Comparison of ENCODE assay signal across 15 cellular contexts in the genomic region with DNA sequence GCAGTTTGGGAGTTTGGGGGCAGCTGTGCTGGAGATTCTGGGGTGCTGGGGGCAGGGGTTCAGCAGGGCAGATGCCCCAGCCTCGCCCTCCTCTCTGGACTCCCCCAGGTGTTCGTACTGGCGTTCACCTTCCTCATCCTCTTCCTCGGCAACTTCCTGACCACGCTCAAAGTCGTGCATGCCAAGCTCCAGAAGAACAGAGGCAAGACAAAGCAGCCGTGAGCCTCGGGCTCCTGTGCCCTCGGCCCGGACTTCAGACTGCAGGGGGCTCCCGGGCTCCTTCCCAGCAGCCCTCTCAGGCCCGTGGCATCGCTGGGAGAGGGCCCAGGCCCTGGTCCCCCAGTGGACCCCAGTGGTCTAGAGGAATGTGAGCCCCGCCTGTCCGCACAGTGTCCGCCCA. TPM values are rescaled to one million over a fixed set of nuclear protein-coding genes. Genes with fewer than 3 reads are reported as not detected.
DNase-seq lines count a peak whose midpoint lies in the region; ATAC-seq, FAIRE-seq and TF ChIP-seq lines count a peak whose summit lies in the region.
"Had no signal": no experiment of that assay in that cellular context is flagged by ENCODE, and none has a peak within 500 bp of the region (broad histone marks: within the 10 kb centered on the region; RNA-seq: fewer than 3 reads in every experiment).

No MANE protein-coding gene starts in this region.

- H2AK5ac ChIP-seq in H1 (ENCODE audit: low read depth, low read length) (0 out of 2 replicates have a peak overlapping the region, but pooled peaks have one; percentile 85), neuronal stem cell (ENCODE audit: low read depth, low read length) (peak overlapping the region; percentile 94)

- no peak overlapping the region for H3K27ac Mint-ChIP-seq in activated CD4-positive, alpha-beta T cell treated with anti-CD3 and anti-CD28 coated beads, Interleukin-2, amount 10 ng/mL, durations not matched to agents 7 days and 5 days

- POLR2A ChIA-PET in HCT116 (lab: Charles Lee) (no interaction called here), H1 (lab: Charles Lee; ENCODE audit: partially characterized antibody) (interaction anchor here (0.7 to 34.9 kb wide), 5 partner anchors 24 to 113 kb away, joined by 3 to 958 read pairs (median 4); a partner anchor contains a TSS)
- POLR2A ChIA-PET in activated CD4-positive, alpha-beta T cell treated with anti-CD3 and anti-CD28 coated beads, Interleukin-2, amount 10 ng/mL, durations not matched to agents 7 days and 5 days (lab: Charles Lee) = no interaction called here

- FAIRE-seq in H1 (lab: Jason Lieb, UNC) = no peak
- FAIRE-seq: astrocyte had no signal

- H3K4me2 ChIP-seq in HCT116 (ENCODE audit: low read length) (peak overlapping the region; percentile 10; the same call in 1 of the 2 replicates), H1 (ENCODE audit: insufficient read depth in 1 of 2, low read depth in 2 of 2, low read length in 2 of 2) (peak overlapping the region; percentile 7 to 26; a peak in 3 of 4 replicates), neuronal stem cell (ENCODE audit: insufficient read depth, low read length, poor library complexity, severe bottlenecking) (no peak overlapping the region)

- BruUV-seq in HCT116 (replicated peaks; lab: Mats Ljungman, UMichigan) = no TSS peak

- no peak for TF ChIP-seq CTCF in HCT116 (IDR thresholded peaks at IDR 0.05 in 2 of 3, conservative IDR thresholded peaks at IDR 0.05 in 1 of 3; ENCODE audit: borderline replicate concordance in 1 of 3, insufficient read depth in 1 of 3, low read depth in 2 of 3, low read length in 2 of 3)
- no peak for TF ChIP-seq CTCF in H1 (IDR thresholded peaks at IDR 0.05; ENCODE audit: control extremely low read depth in 1 of 3, insufficient read depth in 1 of 3, low read depth in 1 of 3, low read length in 3 of 3)

- in situ Hi-C loops in ACHN (cut with HindIII; ENCODE audit: low pct_ligation_motif_present, low pct_unique_long_range_greater_than_20kb, low sequenced_read_pairs) = no loop called here

- peak overlapping the region; percentile 3 for H3K56ac ChIP-seq in H1 (replicated peaks; ENCODE audit: insufficient read length, low read depth, low read length)

- peak overlapping the region; percentile 38; the same call in 1 of the 2 replicates for H3K9ac ChIP-seq in HCT116 (ENCODE audit: low read length)
- no peak overlapping the region; a peak in 1 of 7 replicates for H3K9ac ChIP-seq in H1 (replicated peaks in 1 of 4; ENCODE audit: extremely low read depth in 1 of 4, low read depth in 3 of 4, low read length in 3 of 4)
- peak overlapping the region; percentile 44 for H3K9ac ChIP-seq in neuronal stem cell (ENCODE audit: low read depth, low read length, poor library complexity)

- H3K14ac ChIP-seq in H1 (ENCODE audit: insufficient read length) (no peak overlapping the region), neuronal stem cell (ENCODE audit: low read length) (no peak overlapping the region)

- H2BK12ac ChIP-seq in H1 (ENCODE audit: low read depth, low read length) (0 out of 2 replicates have a peak overlapping the region, but pooled peaks have one; percentile 68), neuronal stem cell (ENCODE audit: low read length) (peak overlapping the region; percentile 58)

- H4K5ac ChIP-seq in H1 (ENCODE audit: insufficient read length, low read depth, low read length) = peak overlapping the region; percentile 36

- H2BK5ac ChIP-seq in H1 (ENCODE audit: low read depth, low read length) = peak overlapping the region; percentile 76
- H2BK5ac ChIP-seq in neuronal stem cell (ENCODE audit: low read length) = peak overlapping the region; percentile 82

- H2BK15ac ChIP-seq in H1 (ENCODE audit: low read length) (no peak overlapping the region), neuronal stem cell (ENCODE audit: low read length) (peak overlapping the region; percentile 94)

- H3K9me3 ChIP-seq in HCT116 (ENCODE audit: control insufficient read depth in 1 of 2, insufficient read depth in 1 of 2, low read depth in 1 of 2, low read length in 2 of 2) (no peaks in the 10 kb centered on the region), H1 (ENCODE audit: insufficient read depth in 2 of 2, low read depth in 1 of 2, low read length in 1 of 2) (no peaks in the 10 kb centered on the region), neuronal stem cell (replicated peaks in 1 of 2; ENCODE audit: control insufficient read depth in 2 of 2, insufficient read depth in 1 of 2, low read depth in 1 of 2, low read length in 2 of 2) (no peaks in the 10 kb centered on the region)
- H3K9me3 ChIP-seq: esophagus squamous epithelium, left lung, suprapubic skin had no signal

- H4K8ac ChIP-seq in H1 (ENCODE audit: extremely low read depth, insufficient read depth, low read length) (0 out of 2 replicates have a peak overlapping the region, but pooled peaks have one; percentile 10), neuronal stem cell (ENCODE audit: low read depth, low read length) (no peak overlapping the region)

- H3K23me2 ChIP-seq in H1 (ENCODE audit: low read depth, low read length) = no peaks in the 10 kb centered on the region

- WGBS in H1 (ENCODE audit: extremely low coverage in 1 of 2, insufficient coverage in 1 of 2, insufficient read length in 1 of 2, insufficient replicate concordance in 2 of 2, low coverage in 1 of 2, low lambda C conversion rate in 2 of 2, missing lambda C conversion rate in 1 of 2), 2 experiments = 77% methylated on average over 16 of the region's 16 CpGs; no CpG with 5 or more reads in 1 of the 2 experiments
- WGBS in neuronal stem cell (ENCODE audit: extremely low coverage in 2 of 2, insufficient read length in 2 of 2, insufficient replicate concordance in 1 of 2), 2 donors = no CpG with 5 or more reads among the region's 16 CpGs

- H2BK20ac ChIP-seq in H1 (ENCODE audit: low read length) = 0 out of 2 replicates have a peak overlapping the region, but pooled peaks have one; percentile 6

- H3K27me3 ChIP-seq in HCT116 (ENCODE audit: insufficient read depth, low read length) (no peaks in the 10 kb centered on the region), H1 (replicated peaks in 1 of 4; ENCODE audit: control insufficient read depth in 3 of 4, extremely low read depth in 1 of 4, insufficient read depth in 3 of 4, low read length in 3 of 4) (no peaks in the 10 kb centered on the region), neuronal stem cell (ENCODE audit: control insufficient read depth in 3 of 3, insufficient read depth in 3 of 3, low read depth in 1 of 3, low read length in 3 of 3) (no peaks in the 10 kb centered on the region)
- H3K27me3 ChIP-seq: esophagus squamous epithelium, left lung, suprapubic skin had no signal

- H2AFZ ChIP-seq in HCT116 (ENCODE audit: low read depth, low read length, poor library complexity, severe bottlenecking) = no peak overlapping the region
- no peak overlapping the region for H2AFZ ChIP-seq in H1 (ENCODE audit: low read length)
- no peak overlapping the region for H2AFZ ChIP-seq in neuronal stem cell (ENCODE audit: low read length)

- H3K36me3 Mint-ChIP-seq in activated CD4-positive, alpha-beta T cell treated with anti-CD3 and anti-CD28 coated beads, Interleukin-2, amount 10 ng/mL, durations not matched to agents 7 days and 5 days (ENCODE audit: low read depth) = peaks cover 15% of the 10 kb centered on the region
- H3K36me3 Mint-ChIP-seq: activated naive CD4-positive, alpha-beta T cell treated with anti-CD3 and anti-CD28 coated beads, Interleukin-2, amount 50 U/mL, for 72 hours had no signal

- CTCF ChIA-PET in HCT116 (lab: Charles Lee) = interaction anchor here (1.1 to 3.4 kb wide), 4 partner anchors 11 to 223 kb away, joined by 3 to 20 read pairs (median 8); a partner anchor contains a TSS
- CTCF ChIA-PET in H1 (lab: Charles Lee; ENCODE audit: partially characterized antibody) = interaction anchor here (0.6 to 18.5 kb wide), 15 partner anchors 13 to 1227 kb away, joined by 3 to 335 read pairs (median 5); a partner anchor contains a TSS
- CTCF ChIA-PET in activated CD4-positive, alpha-beta T cell treated with anti-CD3 and anti-CD28 coated beads, Interleukin-2, amount 10 ng/mL, durations not matched to agents 7 days and 5 days (lab: Charles Lee) = interaction anchor here (0.6 to 40.9 kb wide), 3 partner anchors 8 to 697 kb away, joined by 3 to 1058 read pairs (median 5); a partner anchor contains a TSS

- H3K36me3 ChIP-seq in HCT116 (ENCODE audit: control insufficient read depth in 1 of 2, insufficient read depth in 2 of 2, low read length in 2 of 2) (peaks cover 9 to 11% of the 10 kb centered on the region in 2 experiments; a peak in 3 of 4 replicates), H1 (ENCODE audit: control insufficient read depth in 2 of 4, insufficient read depth in 4 of 4, low read length in 3 of 4) (peaks cover 0 to 2% (median 1%) of the 10 kb centered on the region in 4 experiments; a peak in 3 of 8 replicates), neuronal stem cell (replicated peaks in 1 of 2; ENCODE audit: control insufficient read depth in 2 of 2, insufficient read depth in 2 of 2, low read length in 2 of 2) (peaks cover 2 to 3% of the 10 kb centered on the region in 2 donors)

- H3K4me1 ChIP-seq in HCT116 (ENCODE audit: control insufficient read depth in 1 of 2, insufficient read depth in 2 of 2, low read length in 2 of 2) (peaks cover 20 to 58% of the 10 kb centered on the region in 2 experiments), H1 (replicated peaks in 1 of 4; ENCODE audit: control insufficient read depth in 3 of 4, insufficient read depth in 4 of 4, low read length in 3 of 4) (peaks cover 0 to 18% (median 14%) of the 10 kb centered on the region in 4 experiments; a peak in 6 of 7 replicates), neuronal stem cell (ENCODE audit: control insufficient read depth in 2 of 2, insufficient read depth in 1 of 2, low read depth in 1 of 2, low read length in 2 of 2) (peaks cover 0 to 15% of the 10 kb centered on the region in 2 donors)

- H3K23ac ChIP-seq in H1 (ENCODE audit: insufficient read length) = no peak overlapping the region
- H3K23ac ChIP-seq in neuronal stem cell (ENCODE audit: low read depth, low read length, poor library complexity) = no peak overlapping the region

- no peaks in the 10 kb centered on the region for H4K20me1 ChIP-seq in HCT116 (ENCODE audit: insufficient read depth)
- peaks cover 0 to 4% of the 10 kb centered on the region in 2 experiments for H4K20me1 ChIP-seq in H1 (replicated peaks in 1 of 2; ENCODE audit: control insufficient read depth in 1 of 2, insufficient read depth in 2 of 2, low read length in 2 of 2)

- H3K79me1 ChIP-seq in H1 (ENCODE audit: low read depth, low read length) (no peaks in the 10 kb centered on the region), neuronal stem cell (ENCODE audit: low read depth, low read length) (peaks cover 1% of the 10 kb centered on the region)

- TF ChIP-seq POLR2A in HCT116 (IDR thresholded peaks at IDR 0.05; ENCODE audit: borderline replicate concordance, extremely low read depth, insufficient read depth, insufficient read length) (no peak), H1 (IDR thresholded peaks at IDR 0.05; ENCODE audit: control extremely low read depth in 1 of 2, low read depth in 2 of 2, low read length in 2 of 2) (no peak)

- ATAC-seq in HCT116 (no peak), HG02798 (IDR thresholded peaks at IDR 0.05; ENCODE audit: poor library complexity, unreplicated experiment) (no peak)

- H3K18ac ChIP-seq in H1 (ENCODE audit: extremely low read depth, low read length) = peak overlapping the region; percentile 83; the same call in 1 of the 2 replicates
- H3K18ac ChIP-seq in neuronal stem cell (ENCODE audit: low read length) = peak overlapping the region; percentile 90

- 0 out of 2 replicates have a peak, but pooled peaks cover 3% of the 10 kb centered on the region for H3K79me2 ChIP-seq in HCT116 (ENCODE audit: insufficient read depth, low read length)
- no peaks in the 10 kb centered on the region for H3K79me2 ChIP-seq in H1 (ENCODE audit: control insufficient read depth in 1 of 2, insufficient read depth in 2 of 2, low read length in 2 of 2)

- H3K4ac ChIP-seq in H1 (replicated peaks; ENCODE audit: insufficient read length, low read depth, low read length) (no peak overlapping the region), neuronal stem cell (ENCODE audit: low read length) (peak overlapping the region; percentile 66)

- RAD21 ChIA-PET in HCT116 (lab: Charles Lee; ENCODE audit: low non-redundant PET in 1 of 2, low total read pairs in 2 of 2, uncharacterized antibody in 2 of 2, unreplicated experiment in 2 of 2) = interaction anchor here in 1 of 2 experiments (1.1 kb wide), 1 partner anchor 18 kb away, joined by 5 read pairs; a partner anchor contains a TSS

- peak overlapping the region; percentile 31 for H3K27ac ChIP-seq in HCT116 (ENCODE audit: low read depth, low read length)
- peak overlapping the region; percentile 45; the same call in 1 of the 2 replicates for H3K27ac ChIP-seq in H1 (ENCODE audit: low read depth, low read length)
- H3K27ac ChIP-seq in neuronal stem cell (replicated peaks; ENCODE audit: low read length) = no peak overlapping the region
- H3K27ac ChIP-seq: esophagus squamous epithelium, suprapubic skin had no signal

- H3K27me3 Mint-ChIP-seq in activated CD4-positive, alpha-beta T cell treated with anti-CD3 and anti-CD28 coated beads, Interleukin-2, amount 10 ng/mL, durations not matched to agents 7 days and 5 days = no peaks in the 10 kb centered on the region

- no peak for TF ChIP-seq EP300 in H1 (IDR thresholded peaks at IDR 0.05; ENCODE audit: borderline replicate concordance in 1 of 2, low read depth in 2 of 2, low read length in 2 of 2)

- peak; percentile 55 for DNase-seq in ACHN
- no peak for DNase-seq in HCT116 (ENCODE audit: low read depth, low spot score)
- DNase-seq in H1 (ENCODE audit: low read depth in 1 of 2, low spot score in 2 of 2) = no peak
- DNase-seq in neuronal stem cell (ENCODE audit: low spot score) = no peak
- no peak for DNase-seq in SHP77 (lab: John Stamatoyannopoulos, UW)
- no peak for DNase-seq in activated CD4-positive, alpha-beta T cell treated with anti-CD3 and anti-CD28 coated beads, Interleukin-2, amount 10 ng/mL, durations not matched to agents 7 days and 5 days
- DNase-seq in NCI-H82 (lab: John Stamatoyannopoulos, UW) = no peak
- DNase-seq: DMS 273 treated with DMSO at 0.1 percent for 48 hours, esophagus squamous epithelium, NCI-H2081 treated with DMSO at 0.1 percent for 48 hours had no signal

- no peaks in the 10 kb centered on the region for H3K9me3 Mint-ChIP-seq in activated CD4-positive, alpha-beta T cell treated with anti-CD3 and anti-CD28 coated beads, Interleukin-2, amount 10 ng/mL, durations not matched to agents 7 days and 5 days
- H3K9me3 Mint-ChIP-seq: activated naive CD4-positive, alpha-beta T cell treated with anti-CD3 and anti-CD28 coated beads, Interleukin-2, amount 50 U/mL, for 72 hours had no signal

- H2BK120ac ChIP-seq in H1 (replicated peaks; ENCODE audit: low read depth, low read length) (no peak overlapping the region), neuronal stem cell (ENCODE audit: low read depth, low read length) (no peak overlapping the region)

- H3K4me1 Mint-ChIP-seq in activated CD4-positive, alpha-beta T cell treated with anti-CD3 and anti-CD28 coated beads, Interleukin-2, amount 10 ng/mL, durations not matched to agents 7 days and 5 days = peaks cover 25% of the 10 kb centered on the region

- no peaks in the 10 kb centered on the region for H3K9me2 ChIP-seq in HCT116 (ENCODE audit: insufficient read depth)

- H3K4me3 ChIP-seq in HCT116 (replicated peaks in 1 of 2; ENCODE audit: low read depth in 1 of 2, low read length in 2 of 2) (no peak overlapping the region), H1 (ENCODE audit: extremely low read depth in 1 of 4, insufficient read depth in 2 of 4, low read depth in 3 of 4, low read length in 4 of 4) (no peak overlapping the region), neuronal stem cell (ENCODE audit: low read length in 2 of 2) (no peak overlapping the region)
- H3K4me3 ChIP-seq: esophagus squamous epithelium, left lung, suprapubic skin had no signal

- no peak overlapping the region for H3K4me3 Mint-ChIP-seq in activated CD4-positive, alpha-beta T cell treated with anti-CD3 and anti-CD28 coated beads, Interleukin-2, amount 10 ng/mL, durations not matched to agents 7 days and 5 days

- intact Hi-C loops in HCT116 (cut with micrococcal nuclease) = no loop called here

- H4K91ac ChIP-seq in H1 (replicated peaks; ENCODE audit: insufficient read length, low read length) (peak overlapping the region; percentile 90), neuronal stem cell (ENCODE audit: low read depth, low read length, poor library complexity) (no peak overlapping the region)

- no peak for TF ChIP-seq RAD21 in HCT116 (IDR thresholded peaks at IDR 0.05; ENCODE audit: low read depth)
- TF ChIP-seq RAD21 in H1 (IDR thresholded peaks at IDR 0.05 in 1 of 2, conservative IDR thresholded peaks at IDR 0.05 in 1 of 2; ENCODE audit: low read depth in 2 of 2, low read length in 2 of 2) = no peak

RNA-seq across cellular contexts. Expression of a gene that starts 18.0 kb away (rescaled TPM):
- total RNA-seq in HCT116 (2021; ENCODE audit: unreplicated experiment) = 116 TPM
- polyA plus RNA-seq in HCT116 (2012) = 93.4 and 134 TPM in 2 replicates
- 31.0 and 31.9 TPM in 2 replicates for total RNA-seq in H1 (2021; fragmentation: NEBNext Ultra II Directional; extraction: Animal tissue kit (Norgen Biotek cat#: 25700))
- 23.8 and 33.2 TPM in 2 replicates for polyA plus RNA-seq in H1 (2011; rRNA removed)
- polyA plus RNA-seq in H1 (2011; cell fraction: cytosol; rRNA removed) = 24.2 TPM
- polyA plus RNA-seq in H1 (2011; cell fraction: nucleus; rRNA removed) = 46.5 TPM
- polyA plus RNA-seq in H1 (2012, experiment 1 of 2) = 13.3 to 22.8 TPM (median 17.1 TPM) in 4 replicates
- polyA plus RNA-seq in H1 (2012, experiment 2 of 2) = 10.2 TPM
- polyA plus RNA-seq in H1 (2013, experiment 1 of 2) = 16.3 TPM
- 14.9 TPM for polyA plus RNA-seq in H1 (2013, experiment 2 of 2)
- 15.0 and 16.7 TPM in 2 replicates for polyA minus RNA-seq in H1 (2011; rRNA and poly(A)+ RNA removed)
- 27.1 TPM for polyA minus RNA-seq in H1 (2011; cell fraction: cytosol; rRNA and poly(A)+ RNA removed)
- 45.4 TPM for polyA minus RNA-seq in H1 (2011; cell fraction: nucleus; rRNA and poly(A)+ RNA removed)
- polyA plus RNA-seq in neuronal stem cell (2013, experiment 1 of 2) = 16.5 TPM
- polyA plus RNA-seq in neuronal stem cell (2013, experiment 2 of 2) = 15.5 TPM
- 100 to 1,000 TPM; 132 to 148 TPM for total RNA-seq in activated CD4-positive, alpha-beta T cell treated with anti-CD3 and anti-CD28 coated beads, Interleukin-2, amount 10 ng/mL, durations not matched to agents 7 days and 5 days

RNA-seq across cellular contexts. Expression of a gene that starts 28.3 kb away (rescaled TPM):
- total RNA-seq in HCT116 (2021; ENCODE audit: unreplicated experiment) = 17.5 TPM
- polyA plus RNA-seq in HCT116 (2012) = 6.6 and 7.3 TPM in 2 replicates
- 17.7 and 17.8 TPM in 2 replicates for total RNA-seq in H1 (2021; fragmentation: NEBNext Ultra II Directional; extraction: Animal tissue kit (Norgen Biotek cat#: 25700))
- 1.3 and 2.3 TPM in 2 replicates for polyA plus RNA-seq in H1 (2011; rRNA removed)
- 1.2 TPM for polyA plus RNA-seq in H1 (2011; cell fraction: cytosol; rRNA removed)
- polyA plus RNA-seq in H1 (2011; cell fraction: nucleus; rRNA removed) = 4.1 TPM
- 6.5 to 10.1 TPM (median 8.7 TPM) in 4 replicates for polyA plus RNA-seq in H1 (2012, experiment 1 of 2)
- 4.9 TPM for polyA plus RNA-seq in H1 (2012, experiment 2 of 2)
- polyA plus RNA-seq in H1 (2013, experiment 1 of 2) = 6.6 TPM
- polyA plus RNA-seq in H1 (2013, experiment 2 of 2) = 5.8 TPM
- 1.5 and 2.3 TPM in 2 replicates for polyA minus RNA-seq in H1 (2011; rRNA and poly(A)+ RNA removed)
- 5.3 TPM for polyA minus RNA-seq in H1 (2011; cell fraction: cytosol; rRNA and poly(A)+ RNA removed)
- 4.7 TPM for polyA minus RNA-seq in H1 (2011; cell fraction: nucleus; rRNA and poly(A)+ RNA removed)
- polyA plus RNA-seq in neuronal stem cell (2013, experiment 1 of 2) = 6.1 TPM
- polyA plus RNA-seq in neuronal stem cell (2013, experiment 2 of 2) = 6.2 TPM
- total RNA-seq in activated CD4-positive, alpha-beta T cell treated with anti-CD3 and anti-CD28 coated beads, Interleukin-2, amount 10 ng/mL, durations not matched to agents 7 days and 5 days = 10 to 100 TPM; 32.6 to 34.1 TPM

Comparison
In these comparisons a context has a peak if more than half of its experiments do, and no peak if none do; other contexts are left out.
1. H3K9ac ChIP-seq: peak in HCT116 (single experiment) and neuronal stem cell (single experiment); none in H1 (0 of 4).